ENCODE assay signal across 9 cellular contexts in the genomic region with DNA sequence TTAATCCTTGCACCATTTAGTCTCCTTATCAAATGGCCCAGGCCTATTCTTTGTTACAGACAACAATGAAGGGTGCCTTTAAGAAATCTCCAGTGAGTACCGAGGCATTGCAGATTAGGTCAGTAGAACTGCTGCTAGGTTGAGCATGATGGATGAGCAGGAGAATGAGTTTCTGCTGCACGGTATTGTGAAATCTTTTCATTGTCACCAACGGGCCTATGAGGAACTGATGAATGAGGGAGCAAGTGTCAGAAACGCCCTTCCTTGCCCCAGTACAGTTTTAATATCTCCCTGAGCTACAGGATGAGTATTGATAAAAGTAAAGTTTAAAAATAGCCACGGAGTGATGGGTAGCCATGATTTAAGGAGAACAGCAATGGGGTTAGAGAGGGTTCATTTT.
"Had no signal": no experiment of that assay in that cellular context is flagged by ENCODE, and none has a peak within 500 bp of the region (broad histone marks: within the 10 kb centered on the region; RNA-seq: fewer than 3 reads in every experiment).

No MANE protein-coding gene starts in this region.

- DNase-seq: activated CD4-positive, alpha-beta T cell treated with anti-CD3 and anti-CD28 coated beads, Interleukin-2, amount 50 U/mL, for 48 hours; activated gamma-delta T cell; activated T-cell treated with anti-CD3 and anti-CD28 coated beads, Interleukin-2, amount 50 U/mL, for 48 hours; aorta; gastrocnemius medialis; left ventricle myocardium inferior; uterus had no signal

- H3K9me3 ChIP-seq: gastrocnemius medialis, left ventricle myocardium inferior, uterus had no signal

- H3K4me3 ChIP-seq: gastrocnemius medialis, left ventricle myocardium inferior, skin epidermis, uterus had no signal

- H3K36me3 ChIP-seq: gastrocnemius medialis, left ventricle myocardium inferior, uterus had no signal

- H3K4me1 ChIP-seq: gastrocnemius medialis, left ventricle myocardium inferior, parathyroid adenoma, uterus had no signal

- H3K27me3 ChIP-seq: gastrocnemius medialis, uterus had no signal

- H3K27ac ChIP-seq: gastrocnemius medialis, left ventricle myocardium inferior, parathyroid adenoma, skin epidermis, uterus had no signal
